Comparison of ENCODE assay signal across 8 cellular contexts in genomic region chr1:231337043-231337471, GRCh38. TPM values are rescaled to one million over a fixed set of nuclear protein-coding genes. Genes with fewer than 3 reads are reported as not detected.
DNase-seq lines count a peak whose midpoint lies in the region; ATAC-seq, FAIRE-seq and TF ChIP-seq lines count a peak whose summit lies in the region.

No MANE protein-coding gene starts in this region.

- H3K27ac Mint-ChIP-seq in T-cell (peak overlapping the region; percentile 99 to 100), osteocyte (ENCODE audit: unreplicated experiment) (peak overlapping the region; percentile 99)

- H3K36me3 Mint-ChIP-seq in T-cell = peaks cover 34% of the 10 kb centered on the region
- peaks cover 19% of the 10 kb centered on the region for H3K36me3 Mint-ChIP-seq in osteocyte (ENCODE audit: unreplicated experiment)

- H3K4me3 Mint-ChIP-seq in T-cell = peak overlapping the region; percentile 97 to 100 (median 100)
- peak overlapping the region; percentile 100 for H3K4me3 Mint-ChIP-seq in osteocyte (ENCODE audit: unreplicated experiment)

- H3K9me3 Mint-ChIP-seq in T-cell (peaks cover 0 to 2% (median 0%) of the 10 kb centered on the region in 3 donors), osteocyte (ENCODE audit: unreplicated experiment) (no peaks in the 10 kb centered on the region)

- no peak for DNase-seq in GM12865 (ENCODE audit: low read depth)
- no peak for DNase-seq in T-cell
- no peak for DNase-seq in fibroblast of mammary gland (ENCODE audit: low read depth)
- no peak for DNase-seq in osteocyte (ENCODE audit: extremely low spot score, unreplicated experiment)
- no peak for DNase-seq in frontal cortex (ENCODE audit: low spot score in 2 of 2)
- DNase-seq in midbrain (lab: John Stamatoyannopoulos, UW) = no peak
- DNase-seq in amniotic stem cell (lab: John Stamatoyannopoulos, UW) = no peak

- TF ChIP-seq CTCF in GM12865 (IDR thresholded peaks at IDR 0.05; ENCODE audit: insufficient read depth, low read depth, low read length, missing control alignments) (no peak), fibroblast of mammary gland (conservative IDR thresholded peaks at IDR 0.05; ENCODE audit: control insufficient read depth, insufficient read depth, low read depth, low read length) (no peak), osteocyte (IDR thresholded peaks at IDR 0.05) (no peak)

- H3K27me3 Mint-ChIP-seq in T-cell = peaks cover 0 to 3% of the 10 kb centered on the region in 2 donors
- no peaks in the 10 kb centered on the region for H3K27me3 Mint-ChIP-seq in osteocyte (ENCODE audit: unreplicated experiment)

- FAIRE-seq in frontal cortex (lab: Jason Lieb, UNC) = no peak

- H3K4me3 ChIP-seq in GM12865 (ENCODE audit: low read depth, low read length) (peak overlapping the region; percentile 64), fibroblast of mammary gland (ENCODE audit: control insufficient read depth, low read depth, low read length) (peak overlapping the region; percentile 99)

- POLR2A ChIA-PET in T-cell (lab: Charles Lee) = interaction anchor here (0.6 to 1.6 kb wide), 5 partner anchors 9 to 289 kb away, joined by 3 to 7 read pairs (median 3); no protein-coding TSS in a partner anchor

- ATAC-seq in HG02588 (IDR thresholded peaks at IDR 0.05; ENCODE audit: unreplicated experiment) (peak; percentile 5), T-cell (replicated peaks in 1 of 4) (peak in 2 of 4 experiments; percentile 0 to 2)

- peaks cover 62 to 76% (median 71%) of the 10 kb centered on the region in 3 donors for H3K4me1 Mint-ChIP-seq in T-cell
- peaks cover 59% of the 10 kb centered on the region for H3K4me1 Mint-ChIP-seq in osteocyte (ENCODE audit: unreplicated experiment)

- CTCF ChIA-PET in T-cell (lab: Charles Lee) = interaction anchor here in 1 of 2 donors (0.6 to 1.7 kb wide), 4 partner anchors 9 to 1290 kb away, joined by 3 to 7 read pairs (median 4); no protein-coding TSS in a partner anchor

RNA-seq across cellular contexts. Expression of gene EXOC8, which starts 0.6 kb away (rescaled TPM):
- total RNA-seq in T-cell (10 to 100 TPM; 27.3 to 34.9 (median 30.6) TPM), osteocyte (13.4 and 14.8 TPM in 2 replicates), frontal cortex (48.9 TPM)

RNA-seq across cellular contexts. Expression of gene SPRTN, which starts 1.0 kb away (rescaled TPM):
- total RNA-seq in T-cell (10 to 100 TPM; 12.6 to 28.9 (median 18.2) TPM), osteocyte (13.5 and 14.7 TPM in 2 replicates), frontal cortex (14.3 TPM)
